In genomic region chr1:164699815-164700491, GRCh38 we compare ENCODE assay signal across 16 cellular contexts.
DNase-seq lines count a peak whose midpoint lies in the region; ATAC-seq and TF ChIP-seq lines count a peak whose summit lies in the region.
"Had no signal": no experiment of that assay in that cellular context is flagged by ENCODE, and none has a peak within 500 bp of the region (broad histone marks: within the 10 kb centered on the region; RNA-seq: fewer than 3 reads in every experiment).

No MANE protein-coding gene starts in this region.

- H3K4me1 Mint-ChIP-seq in GM23338 (peaks cover 67% of the 10 kb centered on the region), brain (peaks cover 78% of the 10 kb centered on the region)
- H3K4me1 Mint-ChIP-seq in activated T-helper 2 cell treated with anti-CD3 and anti-CD28 coated beads, Interferon-gamma antibody, Interleukin-2, Interleukin-4, amounts not matched to agents 10 μg/mL and 5 μg/mL and 100 μg/mL, durations not matched to agents 14 hours and 24 hours and 36 hours (ENCODE audit: low read depth), result no peaks in the 10 kb centered on the region
- H3K4me1 Mint-ChIP-seq: activated CD8-positive, alpha-beta memory T cell treated with anti-CD3 and anti-CD28 coated beads, Interleukin-2, amount 10 ng/mL, durations not matched to agents 7 days and 5 days; stimulated activated naive B cell treated with anti-CD40 and anti-IgM and Interleukin-4, amounts not matched to agents 10 μg/mL and 1 μg/mL and 100 μg/mL, for 72 hours had no signal

- no peaks in the 10 kb centered on the region for H3K27me3 ChIP-seq in GM23338 (ENCODE audit: insufficient read depth)
- H3K27me3 ChIP-seq in heart left ventricle, result no peaks in the 10 kb centered on the region
- H3K27me3 ChIP-seq: hepatocyte had no signal

- H3K36me3 ChIP-seq in GM23338 (ENCODE audit: insufficient read depth) (no peaks in the 10 kb centered on the region), heart left ventricle (no peaks in the 10 kb centered on the region)

- H3K79me2 ChIP-seq in GM23338 (replicated peaks; ENCODE audit: insufficient read depth), result peaks cover 97% of the 10 kb centered on the region

- TF ChIP-seq CTCF in GM23338 (conservative IDR thresholded peaks at IDR 0.05; ENCODE audit: low read depth in 2 of 2) (no peak), brain (conservative IDR thresholded peaks at IDR 0.05) (no peak), heart left ventricle (IDR thresholded peaks at IDR 0.05) (no peak)

- TF ChIP-seq POLR2A in heart left ventricle (IDR thresholded peaks at IDR 0.05), result no peak

- H3K9me3 Mint-ChIP-seq in GM23338, result no peaks in the 10 kb centered on the region
- H3K9me3 Mint-ChIP-seq in brain, result no peaks in the 10 kb centered on the region
- H3K9me3 Mint-ChIP-seq in activated T-helper 2 cell treated with anti-CD3 and anti-CD28 coated beads, Interferon-gamma antibody, Interleukin-2, Interleukin-4, amounts not matched to agents 10 μg/mL and 5 μg/mL and 100 μg/mL, durations not matched to agents 14 hours and 24 hours and 36 hours, result no peaks in the 10 kb centered on the region
- H3K9me3 Mint-ChIP-seq: neural crest cell; stimulated activated naive B cell treated with anti-CD40 and anti-IgM and Interleukin-4, amounts not matched to agents 10 μg/mL and 1 μg/mL and 100 μg/mL, for 72 hours had no signal

- no peak overlapping the region for H2AFZ ChIP-seq in GM23338
- H2AFZ ChIP-seq: hepatocyte had no signal

- H3K9me2 ChIP-seq in GM23338 (ENCODE audit: insufficient read depth), result no peaks in the 10 kb centered on the region; the same call in 1 of the 2 replicates

- H3K4me2 ChIP-seq in GM23338, result no peak overlapping the region
- H3K4me2 ChIP-seq: hepatocyte had no signal

- H3K36me3 Mint-ChIP-seq in GM23338 (ENCODE audit: low read depth) (no peaks in the 10 kb centered on the region), brain (no peaks in the 10 kb centered on the region)
- no peaks in the 10 kb centered on the region for H3K36me3 Mint-ChIP-seq in activated T-helper 2 cell treated with anti-CD3 and anti-CD28 coated beads, Interferon-gamma antibody, Interleukin-2, Interleukin-4, amounts not matched to agents 10 μg/mL and 5 μg/mL and 100 μg/mL, durations not matched to agents 14 hours and 24 hours and 36 hours (ENCODE audit: low read depth)
- H3K36me3 Mint-ChIP-seq: activated CD8-positive, alpha-beta memory T cell treated with anti-CD3 and anti-CD28 coated beads, Interleukin-2, amount 10 ng/mL, durations not matched to agents 7 days and 5 days; stimulated activated naive B cell treated with anti-CD40 and anti-IgM and Interleukin-4, amounts not matched to agents 10 μg/mL and 1 μg/mL and 100 μg/mL, for 72 hours had no signal

- H3K4me3 Mint-ChIP-seq in GM23338, result no peak overlapping the region
- peak overlapping the region in 2 of 5 experiments; percentile 1 to 38 for H3K4me3 Mint-ChIP-seq in brain
- H3K4me3 Mint-ChIP-seq in activated T-helper 2 cell treated with anti-CD3 and anti-CD28 coated beads, Interferon-gamma antibody, Interleukin-2, Interleukin-4, amounts not matched to agents 10 μg/mL and 5 μg/mL and 100 μg/mL, durations not matched to agents 14 hours and 24 hours and 36 hours (ENCODE audit: low read depth), result no peak overlapping the region
- H3K4me3 Mint-ChIP-seq: activated CD8-positive, alpha-beta memory T cell treated with anti-CD3 and anti-CD28 coated beads, Interleukin-2, amount 10 ng/mL, durations not matched to agents 7 days and 5 days; neural crest cell; stimulated activated naive B cell treated with anti-CD40 and anti-IgM and Interleukin-4, amounts not matched to agents 10 μg/mL and 1 μg/mL and 100 μg/mL, for 72 hours had no signal

- no peak for DNase-seq in GM23338 (ENCODE audit: low spot score)
- DNase-seq in heart left ventricle, result peak in 1 of 5 donors; percentile 49
- DNase-seq in putamen (ENCODE audit: low spot score), result peak; percentile 40
- DNase-seq in activated T-helper 2 cell treated with anti-CD3 and anti-CD28 coated beads, Interferon-gamma antibody, Interleukin-2, Interleukin-4, amounts not matched to agents 10 μg/mL and 5 μg/mL and 100 μg/mL, durations not matched to agents 14 hours and 24 hours and 36 hours (ENCODE audit: low spot score), result no peak
- DNase-seq: activated CD8-positive, alpha-beta memory T cell treated with anti-CD3 and anti-CD28 coated beads, Interleukin-2, amount 10 ng/mL, durations not matched to agents 7 days and 5 days; activated naive CD4-positive, alpha-beta T cell treated with Interleukin-2 at 50 U/mL for 16 hours; NCI-H1092 treated with DMSO at 0.1 percent for 48 hours; NCI-H345; stimulated activated naive B cell treated with anti-CD40 and anti-IgM and Interleukin-4, amounts not matched to agents 10 μg/mL and 1 μg/mL and 100 μg/mL, for 72 hours had no signal

- WGBS in heart left ventricle, 4 donors, result 66 to 76% (median 69%) methylated on average over 17 of the region's 17 CpGs

- H3K4me3 ChIP-seq in GM23338, result no peak overlapping the region
- no peak overlapping the region for H3K4me3 ChIP-seq in heart left ventricle
- H3K4me3 ChIP-seq: hepatocyte, skin epidermis had no signal

- H3K27ac Mint-ChIP-seq in GM23338 (peak overlapping the region; percentile 41), brain (peak overlapping the region; percentile 67 to 91 (median 87))
- H3K27ac Mint-ChIP-seq in activated T-helper 2 cell treated with anti-CD3 and anti-CD28 coated beads, Interferon-gamma antibody, Interleukin-2, Interleukin-4, amounts not matched to agents 10 μg/mL and 5 μg/mL and 100 μg/mL, durations not matched to agents 14 hours and 24 hours and 36 hours, result no peak overlapping the region
- H3K27ac Mint-ChIP-seq: activated CD8-positive, alpha-beta memory T cell treated with anti-CD3 and anti-CD28 coated beads, Interleukin-2, amount 10 ng/mL, durations not matched to agents 7 days and 5 days; stimulated activated naive B cell treated with anti-CD40 and anti-IgM and Interleukin-4, amounts not matched to agents 10 μg/mL and 1 μg/mL and 100 μg/mL, for 72 hours had no signal

- peaks cover 3% of the 10 kb centered on the region for H3K27me3 Mint-ChIP-seq in GM23338 (ENCODE audit: insufficient read depth, low read depth, poor library complexity)
- H3K27me3 Mint-ChIP-seq in brain, result no peaks in the 10 kb centered on the region
- H3K27me3 Mint-ChIP-seq in activated T-helper 2 cell treated with anti-CD3 and anti-CD28 coated beads, Interferon-gamma antibody, Interleukin-2, Interleukin-4, amounts not matched to agents 10 μg/mL and 5 μg/mL and 100 μg/mL, durations not matched to agents 14 hours and 24 hours and 36 hours (ENCODE audit: low read depth), result no peaks in the 10 kb centered on the region
- H3K27me3 Mint-ChIP-seq: activated CD8-positive, alpha-beta memory T cell treated with anti-CD3 and anti-CD28 coated beads, Interleukin-2, amount 10 ng/mL, durations not matched to agents 7 days and 5 days had no signal

- H3K9me3 ChIP-seq in heart left ventricle, result no peaks in the 10 kb centered on the region

- intact Hi-C loops in heart left ventricle (cut with DNase I), result loop anchor here in 5 of 10 donors (5.0 to 10.0 kb wide), 4 partner anchors 48 to 145 kb away; partner anchors contain the start of gene PBX1 (in 1 of the 5)
- intact Hi-C loops in activated T-helper 2 cell treated with anti-CD3 and anti-CD28 coated beads, Interferon-gamma antibody, Interleukin-2, Interleukin-4, amounts not matched to agents 10 μg/mL and 5 μg/mL and 100 μg/mL, durations not matched to agents 14 hours and 24 hours and 36 hours (cut with micrococcal nuclease), result no loop called here

- H4K20me1 ChIP-seq in GM23338 (replicated peaks; ENCODE audit: insufficient read depth), result peaks cover 2% of the 10 kb centered on the region; the same call in 1 of the 2 replicates

- H3K4me1 ChIP-seq in GM23338 (ENCODE audit: insufficient read depth), result peaks cover 49% of the 10 kb centered on the region
- peaks cover 0 to 61% (median 23%) of the 10 kb centered on the region in 12 donors for H3K4me1 ChIP-seq in heart left ventricle

- H3K27ac ChIP-seq in GM23338 (ENCODE audit: low read depth), result no peak overlapping the region; the same call in 1 of the 2 replicates
- peak overlapping the region in 8 of 12 donors; percentile 4 to 81 (median 45) for H3K27ac ChIP-seq in heart left ventricle
- H3K27ac ChIP-seq: hepatocyte had no signal

- H3F3A ChIP-seq in GM23338 (replicated peaks; ENCODE audit: low read depth), result no peaks in the 10 kb centered on the region

- ATAC-seq in GM23338, result no peak
- ATAC-seq in heart left ventricle, result peak; percentile 78 to 88 (median 86)
- no peak for ATAC-seq in GM21447 (IDR thresholded peaks at IDR 0.05; ENCODE audit: unreplicated experiment)
- no peak for ATAC-seq in esophagus mucosa
- ATAC-seq in GM18511 (IDR thresholded peaks at IDR 0.05; ENCODE audit: unreplicated experiment), result no peak
- ATAC-seq: activated CD8-positive, alpha-beta memory T cell treated with anti-CD3 and anti-CD28 coated beads, Interleukin-2, amount 10 ng/mL, durations not matched to agents 7 days and 5 days; stimulated activated naive B cell treated with anti-CD40 and anti-IgM and Interleukin-4, amounts not matched to agents 10 μg/mL and 1 μg/mL and 100 μg/mL, for 72 hours had no signal

Comparison
In these comparisons a context has a peak if more than half of its experiments do, and no peak if none do; other contexts are left out.
1. ATAC-seq: peak in heart left ventricle (4 of 4); none in GM23338 (single experiment), GM21447 (single experiment), esophagus mucosa (single experiment) and GM18511 (single experiment).